In genomic region chr1:7042322-7043231, GRCh38 we compare ENCODE assay signal across 9 cellular contexts.
DNase-seq lines count a peak whose midpoint lies in the region; ATAC-seq, FAIRE-seq and TF ChIP-seq lines count a peak whose summit lies in the region.
"Had no signal": no experiment of that assay in that cellular context is flagged by ENCODE, and none has a peak within 500 bp of the region (broad histone marks: within the 10 kb centered on the region; RNA-seq: fewer than 3 reads in every experiment).

No MANE protein-coding gene starts in this region.

- H3K27ac Mint-ChIP-seq in type B pancreatic cell = no peak overlapping the region
- H3K27ac Mint-ChIP-seq: CD4-positive, alpha-beta memory T cell had no signal

- H3K4me3 Mint-ChIP-seq in type B pancreatic cell = no peak overlapping the region
- H3K4me3 Mint-ChIP-seq: CD4-positive, alpha-beta memory T cell had no signal

- H3K36me3 Mint-ChIP-seq in type B pancreatic cell = no peaks in the 10 kb centered on the region
- H3K36me3 Mint-ChIP-seq: CD4-positive, alpha-beta memory T cell had no signal

- no peaks in the 10 kb centered on the region for H3K9me3 Mint-ChIP-seq in type B pancreatic cell

- no peaks in the 10 kb centered on the region for H3K4me1 Mint-ChIP-seq in type B pancreatic cell (ENCODE audit: unreplicated experiment)
- H3K4me1 Mint-ChIP-seq: CD4-positive, alpha-beta memory T cell had no signal

- peak; percentile 79 for TF ChIP-seq CTCF in type B pancreatic cell (conservative IDR thresholded peaks at IDR 0.05)

- H3K27me3 Mint-ChIP-seq in type B pancreatic cell = peaks cover 28% of the 10 kb centered on the region

- ATAC-seq in HG02623 (IDR thresholded peaks at IDR 0.05; ENCODE audit: unreplicated experiment) (no peak), HG02642 (IDR thresholded peaks at IDR 0.05; ENCODE audit: poor library complexity, unreplicated experiment) (no peak)

- FAIRE-seq in islet of Langerhans (lab: Jason Lieb, UNC) = peak; percentile 95

- DNase-seq in NCI-H446 (lab: John Stamatoyannopoulos, UW) (peak; percentile 3 to 8), NCI-H446 treated with DMSO at 0.1 percent for 48 hours (lab: John Stamatoyannopoulos, UW) (no peak), NAMALWA (ENCODE audit: low spot score) (peak; percentile 74), amniotic epithelial cell (ENCODE audit: low read depth) (peak; percentile 36), type B pancreatic cell (ENCODE audit: extremely low spot score, unreplicated experiment) (no peak)

Comparison
In these comparisons a context has a peak if more than half of its experiments do, and no peak if none do; other contexts are left out.
1. DNase-seq: peak in NCI-H446 (2 of 2), NAMALWA (single experiment) and amniotic epithelial cell (single experiment); none in NCI-H446 treated with DMSO at 0.1 percent for 48 hours (single experiment) and type B pancreatic cell (single experiment).